Comparison of ENCODE assay signal across 8 cellular contexts in the genomic region with DNA sequence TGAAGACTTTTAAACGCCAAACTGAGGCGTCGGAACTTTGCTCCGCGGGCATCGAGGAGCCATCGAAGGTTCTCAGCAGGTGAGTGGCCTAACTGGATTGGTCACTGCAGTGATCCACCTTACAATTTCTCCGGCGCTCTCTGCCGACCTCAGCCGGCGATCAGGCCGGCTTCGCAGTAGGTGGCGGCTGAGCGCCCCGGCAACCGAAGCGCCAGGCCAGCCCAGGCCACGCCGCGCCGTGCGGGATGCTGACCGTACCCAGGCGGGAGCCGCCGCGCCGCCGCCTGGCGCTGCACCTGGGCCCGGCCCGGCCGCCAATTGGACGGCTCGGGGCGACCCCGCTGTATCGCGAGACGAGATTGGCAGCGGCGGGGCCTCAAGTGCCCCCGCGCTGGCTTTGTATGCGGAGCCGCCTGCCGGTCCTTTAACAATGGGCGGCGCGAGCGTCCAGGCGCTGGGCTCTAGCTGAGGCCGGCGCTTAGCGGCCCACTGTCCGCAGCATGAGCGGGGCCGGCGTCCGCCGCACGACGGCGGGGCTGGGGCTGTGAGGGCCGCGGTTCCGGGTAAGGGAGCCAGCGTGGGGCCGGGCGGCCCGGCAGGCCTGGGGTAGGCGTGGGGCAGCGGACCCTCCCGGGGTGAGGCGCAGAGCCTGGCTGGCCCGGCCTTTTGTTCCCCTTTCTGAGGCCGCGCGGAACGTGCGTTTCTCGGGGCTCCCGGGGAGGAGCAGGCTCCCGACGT. TPM values are rescaled to one million over a fixed set of nuclear protein-coding genes. Genes with fewer than 3 reads are reported as not detected.
DNase-seq lines count a peak whose midpoint lies in the region; ATAC-seq, FAIRE-seq and TF ChIP-seq lines count a peak whose summit lies in the region.

TSS of gene CCNJ (plus strand) at position 427 of the 738 bp plus-strand sequence. CDS start 811 bp downstream, outside the sequence.

- peak within 1 kb of the TSS; percentile 87 for H3K23ac ChIP-seq in IMR-90 (ENCODE audit: low read depth, low read length)

- FAIRE-seq in RCC 7860 (lab: Jason Lieb, UNC) = no peak

- peak within 1 kb of the TSS; percentile 76 for H3K4ac ChIP-seq in IMR-90 (ENCODE audit: low read depth, low read length)

- peak within 1 kb of the TSS; percentile 82 for H3K14ac ChIP-seq in IMR-90 (replicated peaks; ENCODE audit: low read depth, low read length)

- H3K27ac Mint-ChIP-seq in activated T-helper 1 cell treated with anti-CD3 and anti-CD28 coated beads, Interleukin-12 subunit alpha, Interleukin-12 subunit beta, Interleukin-2, Interleukin-4 antibody, amounts not matched to agents 30 ng/mL and 10 ng/mL and 1 ng/mL, durations not matched to agents 14 hours and 24 hours and 36 hours = peak within 1 kb of the TSS; percentile 83
- peak within 1 kb of the TSS; percentile 79 to 97 (median 93) for H3K27ac Mint-ChIP-seq in naive thymus-derived CD8-positive, alpha-beta T cell
- peak within 1 kb of the TSS; percentile 90 for H3K27ac Mint-ChIP-seq in stimulated activated memory B cell treated with anti-CD40 and anti-IgM and Interleukin-4, amounts not matched to agents 10 μg/mL and 1 μg/mL and 100 μg/mL, for 72 hours

- TF ChIP-seq CTCF in IMR-90 (conservative IDR thresholded peaks at IDR 0.05; ENCODE audit: low read depth, low read length) = 0 out of 2 replicates have a peak, but pooled peaks have one; percentile 11

- peaks cover 43% of the 10 kb centered on the region for H3K4me1 Mint-ChIP-seq in activated T-helper 1 cell treated with anti-CD3 and anti-CD28 coated beads, Interleukin-12 subunit alpha, Interleukin-12 subunit beta, Interleukin-2, Interleukin-4 antibody, amounts not matched to agents 30 ng/mL and 10 ng/mL and 1 ng/mL, durations not matched to agents 14 hours and 24 hours and 36 hours (ENCODE audit: low read depth)
- peaks cover 15 to 50% (median 49%) of the 10 kb centered on the region in 4 donors for H3K4me1 Mint-ChIP-seq in naive thymus-derived CD8-positive, alpha-beta T cell
- peaks cover 38% of the 10 kb centered on the region for H3K4me1 Mint-ChIP-seq in stimulated activated memory B cell treated with anti-CD40 and anti-IgM and Interleukin-4, amounts not matched to agents 10 μg/mL and 1 μg/mL and 100 μg/mL, for 72 hours

- no peaks in the 10 kb centered on the region for H3K9me3 ChIP-seq in IMR-90 (ENCODE audit: control insufficient read depth, insufficient read depth, low read length)

- H3K27ac ChIP-seq in IMR-90 (ENCODE audit: insufficient read depth, low read length) = peak within 1 kb of the TSS; percentile 86

- H4K91ac ChIP-seq in IMR-90 (ENCODE audit: insufficient read depth, low read depth, low read length) = peak within 1 kb of the TSS; percentile 57

- peak within 1 kb of the TSS; percentile 33; the same call in 1 of the 2 replicates for H2AK5ac ChIP-seq in IMR-90 (ENCODE audit: low read depth, low read length)

- peaks cover 3% of the 10 kb centered on the region for H3K9me1 ChIP-seq in IMR-90 (ENCODE audit: insufficient read depth, low read length)

- no peaks in the 10 kb centered on the region for H3K27me3 ChIP-seq in IMR-90 (ENCODE audit: control insufficient read depth, insufficient read depth, low read length)

- H3K36me3 ChIP-seq in IMR-90 (ENCODE audit: control insufficient read depth, insufficient read depth, low read length) = peaks cover 1% of the 10 kb centered on the region; the same call in 1 of the 2 replicates

- H2BK15ac ChIP-seq in IMR-90 (ENCODE audit: low read depth, low read length) = no peak within 1 kb of the TSS; the same call in 2 of the 3 replicates

- no peaks in the 10 kb centered on the region for H4K20me1 ChIP-seq in IMR-90 (ENCODE audit: insufficient read depth, low read length)

- no TSS peak for BruUV-seq in IMR-90 (replicated peaks; lab: Mats Ljungman, UMichigan)

- peaks cover 3% of the 10 kb centered on the region for H3K9me3 Mint-ChIP-seq in activated T-helper 1 cell treated with anti-CD3 and anti-CD28 coated beads, Interleukin-12 subunit alpha, Interleukin-12 subunit beta, Interleukin-2, Interleukin-4 antibody, amounts not matched to agents 30 ng/mL and 10 ng/mL and 1 ng/mL, durations not matched to agents 14 hours and 24 hours and 36 hours
- no peaks in the 10 kb centered on the region for H3K9me3 Mint-ChIP-seq in naive thymus-derived CD8-positive, alpha-beta T cell
- no peaks in the 10 kb centered on the region for H3K9me3 Mint-ChIP-seq in stimulated activated memory B cell treated with anti-CD40 and anti-IgM and Interleukin-4, amounts not matched to agents 10 μg/mL and 1 μg/mL and 100 μg/mL, for 72 hours

- dilution Hi-C loops in IMR-90 (cut with HindIII; ENCODE audit: low sequenced_read_pairs, unreplicated experiment) = no loop called here

- intact Hi-C loops in IMR-90 (cut with micrococcal nuclease) = loop anchor here (1.0 to 5.0 kb wide), 2 partner anchors 136 to 351 kb away; partner anchors contain the start of genes CC2D2B and TCTN3
- intact Hi-C loops in activated T-helper 1 cell treated with anti-CD3 and anti-CD28 coated beads, Interleukin-12 subunit alpha, Interleukin-12 subunit beta, Interleukin-2, Interleukin-4 antibody, amounts not matched to agents 30 ng/mL and 10 ng/mL and 1 ng/mL, durations not matched to agents 14 hours and 24 hours and 36 hours (cut with micrococcal nuclease) = loop anchor here (1.0 to 10.0 kb wide), 8 partner anchors 30 to 791 kb away; partner anchors contain the start of genes LCOR, SORBS1, TCTN3 and TM9SF3

- H3K27me3 Mint-ChIP-seq in activated T-helper 1 cell treated with anti-CD3 and anti-CD28 coated beads, Interleukin-12 subunit alpha, Interleukin-12 subunit beta, Interleukin-2, Interleukin-4 antibody, amounts not matched to agents 30 ng/mL and 10 ng/mL and 1 ng/mL, durations not matched to agents 14 hours and 24 hours and 36 hours (ENCODE audit: insufficient read depth) = peaks cover 2% of the 10 kb centered on the region
- peaks cover 3 to 11% (median 5%) of the 10 kb centered on the region in 5 donors for H3K27me3 Mint-ChIP-seq in naive thymus-derived CD8-positive, alpha-beta T cell
- H3K27me3 Mint-ChIP-seq in stimulated activated memory B cell treated with anti-CD40 and anti-IgM and Interleukin-4, amounts not matched to agents 10 μg/mL and 1 μg/mL and 100 μg/mL, for 72 hours = no peaks in the 10 kb centered on the region

- peak within 1 kb of the TSS; percentile 54 for H2BK5ac ChIP-seq in IMR-90 (ENCODE audit: low read depth, low read length, poor library complexity, severe bottlenecking)

- no peak within 1 kb of the TSS for H2BK20ac ChIP-seq in IMR-90 (ENCODE audit: low read depth, low read length)

- WGBS in IMR-90 (ENCODE audit: extremely low coverage in 2 of 2, insufficient read length in 1 of 2), 2 experiments = 6% methylated on average over 21 of the region's 87 CpGs; no CpG with 5 or more reads in 1 of the 2 experiments

- H3K4me2 ChIP-seq in IMR-90 (ENCODE audit: low read depth, low read length) = peak within 1 kb of the TSS; percentile 99

- peak within 1 kb of the TSS; percentile 92 for H3K4me3 Mint-ChIP-seq in activated T-helper 1 cell treated with anti-CD3 and anti-CD28 coated beads, Interleukin-12 subunit alpha, Interleukin-12 subunit beta, Interleukin-2, Interleukin-4 antibody, amounts not matched to agents 30 ng/mL and 10 ng/mL and 1 ng/mL, durations not matched to agents 14 hours and 24 hours and 36 hours
- H3K4me3 Mint-ChIP-seq in naive thymus-derived CD8-positive, alpha-beta T cell = peak within 1 kb of the TSS; percentile 91 to 97 (median 94)
- H3K4me3 Mint-ChIP-seq in stimulated activated memory B cell treated with anti-CD40 and anti-IgM and Interleukin-4, amounts not matched to agents 10 μg/mL and 1 μg/mL and 100 μg/mL, for 72 hours = peak within 1 kb of the TSS; percentile 90

- POLR2A ChIA-PET in IMR-90 (lab: Charles Lee; ENCODE audit: unreplicated experiment) = no interaction called here
- POLR2A ChIA-PET in naive thymus-derived CD8-positive, alpha-beta T cell (lab: Charles Lee) = interaction anchor here (0.9 to 2.9 kb wide), 3 partner anchors 14 to 87 kb away, joined by 3 to 23 read pairs (median 15); partner anchors contain the start of gene ZNF518A

- in situ Hi-C loops in IMR-90 (cut with MboI; ENCODE audit: low sequenced_read_pairs) = no loop called here

- ATAC-seq in GM21529 (IDR thresholded peaks at IDR 0.05; ENCODE audit: unreplicated experiment) = peak; percentile 86
- peak; percentile 92 for ATAC-seq in IMR-90 (ENCODE audit: low read depth)
- ATAC-seq in naive thymus-derived CD8-positive, alpha-beta T cell = peak; percentile 88
- ATAC-seq in stimulated activated memory B cell treated with anti-CD40 and anti-IgM and Interleukin-4, amounts not matched to agents 10 μg/mL and 1 μg/mL and 100 μg/mL, for 72 hours = peak; percentile 95

- peak within 1 kb of the TSS; percentile 57 for H3K18ac ChIP-seq in IMR-90 (ENCODE audit: low read depth, low read length)

- peak within 1 kb of the TSS; percentile 98 for H2AFZ ChIP-seq in IMR-90 (replicated peaks; ENCODE audit: low read length, poor library complexity)

- DNase-seq in DMS53 treated with DMSO at 0.1 percent for 48 hours (lab: John Stamatoyannopoulos, UW; ENCODE audit: unreplicated experiment) (peak; percentile 83), IMR-90 (peak; percentile 87), RCC 7860 (ENCODE audit: low spot score) (peak; percentile 74), fibroblast of peridontal ligament (ENCODE audit: extremely low read depth) (peak; percentile 84)
- DNase-seq in activated T-helper 1 cell treated with anti-CD3 and anti-CD28 coated beads, Interleukin-12 subunit alpha, Interleukin-12 subunit beta, Interleukin-2, Interleukin-4 antibody, amounts not matched to agents 30 ng/mL and 10 ng/mL and 1 ng/mL, durations not matched to agents 14 hours and 24 hours and 36 hours (ENCODE audit: low spot score) = peak; percentile 79
- DNase-seq in naive thymus-derived CD8-positive, alpha-beta T cell = peak; percentile 76 to 89 (median 86)

- H4K8ac ChIP-seq in IMR-90 (ENCODE audit: low read depth in 2 of 2, low read length in 2 of 2) = peak within 1 kb of the TSS; percentile 96 to 97

- no peaks in the 10 kb centered on the region; the same call in 1 of the 2 replicates for H3K4me1 ChIP-seq in IMR-90 (ENCODE audit: control insufficient read depth, insufficient read depth, low read length)

- TF ChIP-seq POLR2A in IMR-90 (IDR thresholded peaks at IDR 0.05; ENCODE audit: low read depth, low read length) = peak; percentile 89

- CTCF ChIA-PET in IMR-90 (lab: Yijun Ruan, JAX) = no interaction called here

- H2BK120ac ChIP-seq in IMR-90 (ENCODE audit: low read depth, low read length) = peak within 1 kb of the TSS; percentile 32; the same call in 1 of the 2 replicates

- peak within 1 kb of the TSS; percentile 96 for H3K9ac ChIP-seq in IMR-90 (ENCODE audit: low read depth, low read length)

- H3K56ac ChIP-seq in IMR-90 (ENCODE audit: extremely low read depth, insufficient read depth, low read length) = peak within 1 kb of the TSS; percentile 80

- H3K4me3 ChIP-seq in IMR-90 (ENCODE audit: insufficient read depth, low read depth, low read length) = peak within 1 kb of the TSS; percentile 87

- no peak for TF ChIP-seq RAD21 in IMR-90 (IDR thresholded peaks at IDR 0.05; ENCODE audit: low read length)

- peak within 1 kb of the TSS; percentile 77 for H4K5ac ChIP-seq in IMR-90 (ENCODE audit: low read depth, low read length)

- peaks cover 6 to 34% of the 10 kb centered on the region in 2 experiments for H3K79me1 ChIP-seq in IMR-90 (ENCODE audit: low read depth in 1 of 2, low read length in 2 of 2)

- peak within 1 kb of the TSS; percentile 95 for H2AK9ac ChIP-seq in IMR-90 (replicated peaks; ENCODE audit: low read depth, low read length, poor library complexity)

- H3K36me3 Mint-ChIP-seq in activated T-helper 1 cell treated with anti-CD3 and anti-CD28 coated beads, Interleukin-12 subunit alpha, Interleukin-12 subunit beta, Interleukin-2, Interleukin-4 antibody, amounts not matched to agents 30 ng/mL and 10 ng/mL and 1 ng/mL, durations not matched to agents 14 hours and 24 hours and 36 hours (ENCODE audit: low read depth) = peaks cover 27% of the 10 kb centered on the region
- peaks cover 0 to 26% (median 6%) of the 10 kb centered on the region in 3 donors for H3K36me3 Mint-ChIP-seq in naive thymus-derived CD8-positive, alpha-beta T cell
- peaks cover 28% of the 10 kb centered on the region for H3K36me3 Mint-ChIP-seq in stimulated activated memory B cell treated with anti-CD40 and anti-IgM and Interleukin-4, amounts not matched to agents 10 μg/mL and 1 μg/mL and 100 μg/mL, for 72 hours

RNA-seq across cellular contexts. Expression of gene CCNJ, which starts in this region (rescaled TPM):
- 10.0 and 10.3 TPM in 2 replicates for total RNA-seq in IMR-90 (2012; rRNA removed)
- 4.8 and 5.4 TPM in 2 replicates for polyA plus RNA-seq in IMR-90 (2012; rRNA removed)
- 2.2 and 2.5 TPM in 2 replicates for polyA plus RNA-seq in IMR-90 (2012; cell fraction: cytosol; rRNA removed)
- polyA plus RNA-seq in IMR-90 (2012; cell fraction: nucleus; rRNA removed; ENCODE audit: low replicate concordance) = 5.1 and 9.6 TPM in 2 replicates
- total RNA-seq in activated T-helper 1 cell treated with anti-CD3 and anti-CD28 coated beads, Interleukin-12 subunit alpha, Interleukin-12 subunit beta, Interleukin-2, Interleukin-4 antibody, amounts not matched to agents 30 ng/mL and 10 ng/mL and 1 ng/mL, durations not matched to agents 14 hours and 24 hours and 36 hours = 9.7 and 10.2 TPM in 2 replicates
- total RNA-seq in naive thymus-derived CD8-positive, alpha-beta T cell = 1 to 10 TPM; 7.2 to 8.1 TPM
- polyA plus RNA-seq in naive thymus-derived CD8-positive, alpha-beta T cell = 1 to 10 TPM in 2 of 3 donors, under 1 TPM in 1; 0.56 to 1.8 (median 1.0) TPM

Comparison
In these comparisons a context has a peak if more than half of its experiments do, and no peak if none do; other contexts are left out.
1. Peak in every context shown above with its lines: DNase-seq, ATAC-seq, H3K4me3 ChIP-seq and H3K27ac ChIP-seq.